1 cellular context compared by ENCODE assay signal in the genomic region with DNA sequence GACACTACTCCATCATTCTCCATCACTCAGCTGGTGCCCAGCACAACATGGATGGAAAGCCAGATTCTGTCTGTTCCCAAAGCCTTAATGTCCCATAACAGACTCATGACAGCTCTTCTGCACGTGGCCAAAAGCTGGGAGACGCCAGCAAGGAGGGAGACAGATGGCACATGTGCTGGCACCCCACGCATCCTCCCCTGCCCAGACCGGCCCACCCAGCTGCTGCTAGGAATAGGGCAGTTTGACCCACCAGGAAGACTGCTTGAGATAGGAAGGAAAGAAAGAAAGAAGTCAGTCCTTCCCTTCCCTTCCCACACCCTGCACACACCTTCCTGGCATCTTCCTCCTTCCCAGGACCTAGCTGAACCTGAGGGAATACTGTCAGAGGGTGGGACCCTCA.
TF ChIP-seq lines count a peak whose summit lies in the region.

No MANE protein-coding gene starts in this region.

TF ChIP-seq in HepG2, 621 proteins besides CTCF, POLR2A, EP300 and RAD21 (continued from another document):
- TF ChIP-seq ZNF629 (CRISPR knock-in tag; conservative IDR thresholded peaks at IDR 0.05): peak; percentile 40; the same call in 1 of the 2 replicates
- TF ChIP-seq ATAD3A (CRISPR knock-in tag; IDR thresholded peaks at IDR 0.05): no peak
- no peak for TF ChIP-seq PHF8 (CRISPR knock-in tag; IDR thresholded peaks at IDR 0.05)
- TF ChIP-seq CENPT (CRISPR knock-in tag; IDR thresholded peaks at IDR 0.05; ENCODE audit: low read depth): no peak
- TF ChIP-seq, protein P1, sequence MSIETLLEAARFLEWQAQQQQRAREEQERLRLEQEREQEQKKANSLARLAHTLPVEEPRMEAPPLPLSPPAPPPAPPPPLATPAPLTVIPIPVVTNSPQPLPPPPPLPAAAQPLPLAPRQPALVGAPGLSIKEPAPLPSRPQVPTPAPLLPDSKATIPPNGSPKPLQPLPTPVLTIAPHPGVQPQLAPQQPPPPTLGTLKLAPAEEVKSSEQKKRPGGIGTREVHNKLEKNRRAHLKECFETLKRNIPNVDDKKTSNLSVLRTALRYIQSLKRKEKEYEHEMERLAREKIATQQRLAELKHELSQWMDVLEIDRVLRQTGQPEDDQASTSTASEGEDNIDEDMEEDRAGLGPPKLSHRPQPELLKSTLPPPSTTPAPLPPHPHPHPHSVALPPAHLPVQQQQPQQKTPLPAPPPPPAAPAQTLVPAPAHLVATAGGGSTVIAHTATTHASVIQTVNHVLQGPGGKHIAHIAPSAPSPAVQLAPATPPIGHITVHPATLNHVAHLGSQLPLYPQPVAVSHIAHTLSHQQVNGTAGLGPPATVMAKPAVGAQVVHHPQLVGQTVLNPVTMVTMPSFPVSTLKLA (IDR thresholded peaks at IDR 0.05): peak; percentile 39; the same call in 1 of the 2 replicates
- TF ChIP-seq CBX2 (IDR thresholded peaks at IDR 0.05; ENCODE audit: low read depth, low read length): no peak
- TF ChIP-seq CBX2 (CRISPR knock-in tag; IDR thresholded peaks at IDR 0.05; ENCODE audit: low read depth): no peak
- TF ChIP-seq DMAP1 (CRISPR knock-in tag; IDR thresholded peaks at IDR 0.05): no peak
- no peak for TF ChIP-seq ZNF7 (CRISPR knock-in tag; IDR thresholded peaks at IDR 0.05)
- no peak for TF ChIP-seq KDM1A (CRISPR knock-in tag; IDR thresholded peaks at IDR 0.05)
- no peak for TF ChIP-seq CCAR2 (optimal IDR thresholded peaks at IDR 0.05; ENCODE audit: low read depth, low read length)
